ENCODE assay signal across 1 cellular context in the genomic region with DNA sequence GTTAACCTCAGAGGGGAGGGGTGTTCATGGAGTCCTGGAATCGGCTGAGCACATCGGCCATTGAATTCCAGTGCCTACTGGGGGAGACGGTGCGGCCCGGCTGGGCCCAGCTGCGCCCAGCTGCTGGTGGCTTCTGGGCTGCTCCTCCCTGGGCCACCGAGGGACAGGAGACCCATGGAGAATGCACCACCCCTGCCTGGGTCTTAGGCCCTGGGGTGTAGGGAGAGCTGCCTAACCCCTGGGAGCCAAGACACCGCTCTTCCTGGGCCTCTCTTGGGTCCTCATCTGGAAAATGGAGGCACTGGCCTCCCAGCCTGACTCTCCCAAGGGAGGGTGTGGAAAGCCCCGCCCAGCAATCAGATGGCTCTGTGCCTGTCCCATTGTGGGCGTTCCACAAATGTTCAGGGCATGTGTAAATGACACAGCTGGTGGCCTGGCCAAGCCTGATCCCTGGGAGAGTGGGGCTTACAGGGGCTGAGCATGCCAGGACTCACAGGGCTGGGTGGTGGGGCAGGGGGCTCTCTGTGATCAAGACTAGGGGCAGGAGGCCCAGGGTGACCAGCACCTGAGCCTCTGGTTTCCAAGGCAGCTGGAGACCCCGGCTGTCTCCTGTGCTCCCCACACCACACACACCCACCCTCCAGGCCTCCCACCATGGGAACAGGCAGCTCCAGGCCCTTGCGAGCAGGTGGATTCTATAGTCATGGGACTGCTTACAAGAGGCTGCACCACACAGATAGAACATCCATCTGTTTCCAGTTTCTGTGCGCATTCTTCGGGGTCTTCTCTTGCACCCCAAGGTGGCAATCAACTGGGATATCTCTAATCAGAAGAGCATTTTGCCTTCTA.
TF ChIP-seq lines count a peak whose summit lies in the region.

No MANE protein-coding gene starts in this region.

TF ChIP-seq in HCT116, 20 proteins besides CTCF, POLR2A, EP300 and RAD21 (continued from another document):
- TF ChIP-seq, protein P1, sequence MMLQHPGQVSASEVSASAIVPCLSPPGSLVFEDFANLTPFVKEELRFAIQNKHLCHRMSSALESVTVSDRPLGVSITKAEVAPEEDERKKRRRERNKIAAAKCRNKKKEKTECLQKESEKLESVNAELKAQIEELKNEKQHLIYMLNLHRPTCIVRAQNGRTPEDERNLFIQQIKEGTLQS (IDR thresholded peaks at IDR 0.05) = no peak
